In the genomic region with DNA sequence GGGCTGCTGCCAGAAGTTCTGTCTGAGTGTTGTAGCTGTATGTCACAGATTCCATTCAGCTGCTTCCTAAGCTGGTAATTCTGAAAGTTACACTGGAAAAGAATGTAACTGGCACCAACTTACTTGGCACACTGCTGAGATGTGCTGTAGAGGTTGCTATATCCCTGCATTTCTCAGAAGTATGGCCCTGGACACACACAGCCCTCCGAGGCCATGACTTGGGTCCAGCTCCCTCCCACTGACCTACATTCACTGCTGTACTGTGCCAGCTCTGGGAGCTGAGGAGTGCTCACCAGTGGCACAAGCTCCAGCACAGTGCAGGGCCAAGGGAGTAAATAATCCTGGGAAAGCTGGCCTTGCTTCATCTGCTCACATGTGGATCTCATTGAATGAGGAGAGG, we compare ENCODE assay signal across 13 cellular contexts. TPM values are rescaled to one million over a fixed set of nuclear protein-coding genes. Genes with fewer than 3 reads are reported as not detected.
DNase-seq lines count a peak whose midpoint lies in the region; ATAC-seq, FAIRE-seq and TF ChIP-seq lines count a peak whose summit lies in the region.
"Had no signal": no experiment of that assay in that cellular context is flagged by ENCODE, and none has a peak within 500 bp of the region (broad histone marks: within the 10 kb centered on the region; RNA-seq: fewer than 3 reads in every experiment).

No MANE protein-coding gene starts in this region.

- H3K9me3 ChIP-seq in astrocyte (ENCODE audit: insufficient read depth, low read depth, low read length) (no peaks in the 10 kb centered on the region), right atrium auricular region (no peaks in the 10 kb centered on the region)

- H4K20me1 ChIP-seq in astrocyte (ENCODE audit: insufficient read depth, low read length) = peaks cover 25% of the 10 kb centered on the region

- H3K36me3 ChIP-seq in astrocyte (ENCODE audit: insufficient read depth, low read length) = peaks cover 37% of the 10 kb centered on the region
- H3K36me3 ChIP-seq in right atrium auricular region = peaks cover 47% of the 10 kb centered on the region

- peaks cover 4% of the 10 kb centered on the region for H3K4me1 ChIP-seq in astrocyte (ENCODE audit: insufficient read depth, low read length)
- peaks cover 2 to 40% of the 10 kb centered on the region in 2 donors for H3K4me1 ChIP-seq in right atrium auricular region
- H3K4me1 ChIP-seq: foreskin keratinocyte had no signal

- no peak overlapping the region for H3K4me3 ChIP-seq in astrocyte (ENCODE audit: insufficient read depth, low read depth, low read length)
- no peak overlapping the region for H3K4me3 ChIP-seq in right atrium auricular region

- TF ChIP-seq CTCF in astrocyte (IDR thresholded peaks at IDR 0.05; ENCODE audit: insufficient read depth, low read depth, low read length) (no peak), right atrium auricular region (IDR thresholded peaks at IDR 0.05) (no peak)

- CTCF ChIA-PET in activated naive CD4-positive, alpha-beta T cell treated with anti-CD3 and anti-CD28 coated beads, Interleukin-2, amount 10 ng/mL, durations not matched to agents 7 days and 5 days (lab: Charles Lee) = no interaction called here

- no peak overlapping the region for H2AFZ ChIP-seq in astrocyte (ENCODE audit: low read depth, low read length)

- no peaks in the 10 kb centered on the region for H3K9me3 Mint-ChIP-seq in astrocyte (ENCODE audit: unreplicated experiment)
- H3K9me3 Mint-ChIP-seq in activated naive CD4-positive, alpha-beta T cell treated with anti-CD3 and anti-CD28 coated beads, Interleukin-2, amount 10 ng/mL, durations not matched to agents 7 days and 5 days = no peaks in the 10 kb centered on the region
- H3K9me3 Mint-ChIP-seq: memory B cell, WTC11 had no signal

- H3K27me3 ChIP-seq in astrocyte (ENCODE audit: insufficient read depth, low read length) = no peaks in the 10 kb centered on the region
- H3K27me3 ChIP-seq in right atrium auricular region = no peaks in the 10 kb centered on the region
- H3K27me3 ChIP-seq: foreskin keratinocyte had no signal

- peaks cover 33% of the 10 kb centered on the region for H3K36me3 Mint-ChIP-seq in astrocyte (ENCODE audit: low read depth, unreplicated experiment)
- H3K36me3 Mint-ChIP-seq in activated naive CD4-positive, alpha-beta T cell treated with anti-CD3 and anti-CD28 coated beads, Interleukin-2, amount 10 ng/mL, durations not matched to agents 7 days and 5 days = peaks cover 64% of the 10 kb centered on the region

- no peaks in the 10 kb centered on the region for H3K27me3 Mint-ChIP-seq in astrocyte (ENCODE audit: low read depth, unreplicated experiment)
- H3K27me3 Mint-ChIP-seq in activated naive CD4-positive, alpha-beta T cell treated with anti-CD3 and anti-CD28 coated beads, Interleukin-2, amount 10 ng/mL, durations not matched to agents 7 days and 5 days = no peaks in the 10 kb centered on the region
- H3K27me3 Mint-ChIP-seq: memory B cell had no signal

- no peak overlapping the region for H3K27ac Mint-ChIP-seq in astrocyte (ENCODE audit: unreplicated experiment)
- H3K27ac Mint-ChIP-seq in activated naive CD4-positive, alpha-beta T cell treated with anti-CD3 and anti-CD28 coated beads, Interleukin-2, amount 10 ng/mL, durations not matched to agents 7 days and 5 days = no peak overlapping the region
- H3K27ac Mint-ChIP-seq: memory B cell, WTC11 had no signal

- H3K4me1 Mint-ChIP-seq in astrocyte (ENCODE audit: low read depth, unreplicated experiment) = peaks cover 5% of the 10 kb centered on the region
- peaks cover 69% of the 10 kb centered on the region for H3K4me1 Mint-ChIP-seq in activated naive CD4-positive, alpha-beta T cell treated with anti-CD3 and anti-CD28 coated beads, Interleukin-2, amount 10 ng/mL, durations not matched to agents 7 days and 5 days

- DNase-seq in AG08396 (ENCODE audit: low spot score) (peak; percentile 19), astrocyte (ENCODE audit: low read depth) (peak; percentile 23), right atrium auricular region (ENCODE audit: low spot score) (peak; percentile 75), retina (peak; percentile 39), activated gamma-delta T cell treated with Interleukin-2 at 50 U/mL for 16 hours (no peak)
- DNase-seq in activated naive CD4-positive, alpha-beta T cell treated with anti-CD3 and anti-CD28 coated beads, Interleukin-2, amount 10 ng/mL, durations not matched to agents 7 days and 5 days = no peak
- DNase-seq: activated T-cell treated with anti-CD3 and anti-CD28 coated beads, Interleukin-2, amount 50 U/mL, for 1 hour; central memory CD4-positive, alpha-beta T cell; foreskin keratinocyte had no signal

- H3K27ac ChIP-seq in astrocyte (ENCODE audit: low read depth, low read length) (no peak overlapping the region), right atrium auricular region (peak overlapping the region; percentile 61 to 65)
- H3K27ac ChIP-seq: foreskin keratinocyte had no signal

- H3K4me3 Mint-ChIP-seq in astrocyte (ENCODE audit: unreplicated experiment) = no peak overlapping the region
- no peak overlapping the region for H3K4me3 Mint-ChIP-seq in activated naive CD4-positive, alpha-beta T cell treated with anti-CD3 and anti-CD28 coated beads, Interleukin-2, amount 10 ng/mL, durations not matched to agents 7 days and 5 days
- H3K4me3 Mint-ChIP-seq: memory B cell, WTC11 had no signal

- FAIRE-seq in astrocyte (lab: Jason Lieb, UNC) = no peak

- ATAC-seq in HG03159 (IDR thresholded peaks at IDR 0.05; ENCODE audit: unreplicated experiment) (no peak), HG02798 (IDR thresholded peaks at IDR 0.05; ENCODE audit: poor library complexity, unreplicated experiment) (no peak)
- ATAC-seq: foreskin keratinocyte, WTC11 had no signal

- no peak overlapping the region for H3K9ac ChIP-seq in astrocyte (ENCODE audit: low read length)

- peaks cover 12% of the 10 kb centered on the region for H3K79me2 ChIP-seq in astrocyte (ENCODE audit: insufficient read depth, low read length)

- H3K4me2 ChIP-seq in astrocyte (ENCODE audit: low read length) = no peak overlapping the region

RNA-seq across cellular contexts. Expression of gene TMEM217, which starts 25.8 kb away (rescaled TPM):
- total RNA-seq in astrocyte (7.3 and 8.2 TPM in 2 replicates), right atrium auricular region (1 to 10 TPM; 1.3 to 1.4 TPM)

RNA-seq across cellular contexts. Expression of gene TBC1D22B, which starts 26.2 kb away (rescaled TPM):
- total RNA-seq in astrocyte = 10.5 and 10.8 TPM in 2 replicates
- 1 to 10 TPM; 7.5 to 9.8 TPM for total RNA-seq in right atrium auricular region

Comparison
In these comparisons a context has a peak if more than half of its experiments do, and no peak if none do; other contexts are left out.
1. DNase-seq: peak in AG08396 (single experiment), astrocyte (single experiment), right atrium auricular region (single experiment) and retina (single experiment); none in activated naive CD4-positive, alpha-beta T cell treated with anti-CD3 and anti-CD28 coated beads, Interleukin-2, amount 10 ng/mL, durations not matched to agents 7 days and 5 days (single experiment) and activated gamma-delta T cell treated with Interleukin-2 at 50 U/mL for 16 hours (single experiment).